Comparison of ENCODE assay signal across 1 cellular context in genomic region chr6:143549630-143550268, GRCh38.
TF ChIP-seq lines count a peak whose summit lies in the region.

No MANE protein-coding gene starts in this region.

TF ChIP-seq in GM12878, 131 proteins besides CTCF, POLR2A, EP300 and RAD21 (continued from another document and continues in another):
- TF ChIP-seq RB1 (IDR thresholded peaks at IDR 0.05; ENCODE audit: borderline replicate concordance) (no peak), SRF (IDR thresholded peaks at IDR 0.05; ENCODE audit: low read depth in 2 of 2, low read length in 2 of 2) (0 out of 4 replicates have a peak, but pooled peaks of 1 of the 2 experiments have one; percentile 60), PKNOX1 (IDR thresholded peaks at IDR 0.05) (no peak), FOXM1 (IDR thresholded peaks at IDR 0.05; ENCODE audit: low read depth, low read length) (peak; percentile 85), ZNF274 (IDR thresholded peaks at IDR 0.05; ENCODE audit: insufficient read depth, insufficient read length) (no peak), ESRRA (IDR thresholded peaks at IDR 0.05; ENCODE audit: low read length) (no peak), SMC3 (IDR thresholded peaks at IDR 0.05; ENCODE audit: borderline replicate concordance, low read length) (no peak), CHD2 (IDR thresholded peaks at IDR 0.05; ENCODE audit: borderline replicate concordance, low read depth, low read length) (no peak), POLR2AphosphoS5 (IDR thresholded peaks at IDR 0.05; ENCODE audit: low read length) (no peak), RUNX3 (IDR thresholded peaks at IDR 0.05; ENCODE audit: low read length) (peak; percentile 98), NR2F1 (conservative IDR thresholded peaks at IDR 0.05) (peak; percentile 40; the same call in 1 of the 2 replicates), KAT2A (conservative IDR thresholded peaks at IDR 0.05; ENCODE audit: control insufficient read depth, low read depth, low read length) (no peak), HCFC1 (IDR thresholded peaks at IDR 0.05; ENCODE audit: low read length) (no peak), IKZF1 (conservative IDR thresholded peaks at IDR 0.05) (peak; percentile 62), MAX (IDR thresholded peaks at IDR 0.05; ENCODE audit: low read depth, low read length) (no peak), TAF1 (IDR thresholded peaks at IDR 0.05; ENCODE audit: borderline replicate concordance, low read depth, low read length) (no peak), SKIL (IDR thresholded peaks at IDR 0.05; ENCODE audit: low read depth, poor library complexity, severe bottlenecking) (no peak), TARDBP (IDR thresholded peaks at IDR 0.05; ENCODE audit: borderline replicate concordance) (peak; percentile 68; the same call in 1 of the 2 replicates), NFXL1 (IDR thresholded peaks at IDR 0.05; ENCODE audit: borderline replicate concordance) (no peak), NKRF (conservative IDR thresholded peaks at IDR 0.05) (no peak), RAD51 (IDR thresholded peaks at IDR 0.05) (no peak), CBX3 (IDR thresholded peaks at IDR 0.05; ENCODE audit: borderline replicate concordance, low read depth) (no peak), ETV6 (conservative IDR thresholded peaks at IDR 0.05 in 1 of 2, IDR thresholded peaks at IDR 0.05 in 1 of 2; ENCODE audit: borderline replicate concordance in 1 of 2, low read depth in 1 of 2) (peak in 1 of 2 experiments; percentile 52; a peak in 1 of 4 replicates), ZNF384 (IDR thresholded peaks at IDR 0.05; ENCODE audit: borderline replicate concordance, low read depth, low read length) (no peak), SIX5 (IDR thresholded peaks at IDR 0.05; ENCODE audit: low read depth, low read length, severe bottlenecking) (no peak), KLF5 (IDR thresholded peaks at IDR 0.05; ENCODE audit: partially characterized antibody) (no peak), RELB (IDR thresholded peaks at IDR 0.05; ENCODE audit: low read depth) (no peak), KDM1A (IDR thresholded peaks at IDR 0.05; ENCODE audit: borderline replicate concordance) (no peak), ZNF217 (IDR thresholded peaks at IDR 0.05) (no peak), CUX1 (IDR thresholded peaks at IDR 0.05; ENCODE audit: insufficient replicate concordance, low read depth, low read length) (no peak), PAX5 (IDR thresholded peaks at IDR 0.05; ENCODE audit: borderline replicate concordance, low read depth, low read length) (peak; percentile 46; the same call in 1 of the 2 replicates), ZSCAN29 (IDR thresholded peaks at IDR 0.05) (no peak), POLR2AphosphoS2 (IDR thresholded peaks at IDR 0.05; ENCODE audit: low read depth, low read length) (no peak), HDGF (IDR thresholded peaks at IDR 0.05) (no peak), CREB1 (IDR thresholded peaks at IDR 0.05; ENCODE audit: low read depth) (peak; percentile 62), CBFB (IDR thresholded peaks at IDR 0.05; ENCODE audit: low read depth) (peak; percentile 54; the same call in 1 of the 2 replicates), ZBTB4 (CRISPR knock-in tag; IDR thresholded peaks at IDR 0.05) (no peak), ZNF24 (IDR thresholded peaks at IDR 0.05) (no peak), NFYA (IDR thresholded peaks at IDR 0.05; ENCODE audit: borderline replicate concordance, low read depth, low read length) (no peak), SMAD5 (IDR thresholded peaks at IDR 0.05; ENCODE audit: low read depth) (no peak), WRNIP1 (IDR thresholded peaks at IDR 0.05; ENCODE audit: borderline replicate concordance, low read depth, low read length) (no peak), REST (IDR thresholded peaks at IDR 0.05; ENCODE audit: low read depth, low read length) (no peak), FOS (IDR thresholded peaks at IDR 0.05; ENCODE audit: borderline replicate concordance, extremely low read depth, insufficient read length) (no peak)
